In genomic region chrX:31266172-31267076, GRCh38 we compare ENCODE assay signal across 7 cellular contexts.
DNase-seq lines count a peak whose midpoint lies in the region; ATAC-seq and TF ChIP-seq lines count a peak whose summit lies in the region.

No MANE protein-coding gene starts in this region.

- H3K27ac ChIP-seq in HUES48 (ENCODE audit: low read depth, low read length) (peak overlapping the region; percentile 27), heart left ventricle (peak overlapping the region in 11 of 12 donors; percentile 34 to 81 (median 70))

- H3K9me3 ChIP-seq in HUES48 (ENCODE audit: control insufficient read depth, insufficient read depth, low read length) (no peaks in the 10 kb centered on the region), heart left ventricle (no peaks in the 10 kb centered on the region)

- peaks cover 16% of the 10 kb centered on the region for H3K27me3 Mint-ChIP-seq in activated T-helper 17 cell treated with anti-CD3 and anti-CD28 coated beads, Interleukin-2, amount 50 U/mL, for 72 hours

- H3K4me3 ChIP-seq in HUES48 (ENCODE audit: low read depth, low read length) (peak overlapping the region; percentile 74), heart left ventricle (peak overlapping the region; percentile 39 to 90 (median 69))

- TF ChIP-seq CTCF in GM12873 (IDR thresholded peaks at IDR 0.05; ENCODE audit: insufficient read depth, low read depth, low read length, missing control alignments): peak; percentile 14
- TF ChIP-seq CTCF in heart left ventricle (IDR thresholded peaks at IDR 0.05): no peak

- peak overlapping the region; percentile 68 for H3K9ac ChIP-seq in HUES48 (ENCODE audit: low read depth, low read length)

- TF ChIP-seq POLR2A in heart left ventricle (IDR thresholded peaks at IDR 0.05): peak in 1 of 2 donors; percentile 44

- H3K4me1 ChIP-seq in HUES48 (ENCODE audit: control insufficient read depth, insufficient read depth, low read length): peaks cover 15% of the 10 kb centered on the region
- H3K4me1 ChIP-seq in heart left ventricle: peaks cover 0 to 7% (median 0%) of the 10 kb centered on the region in 12 donors

- H3K36me3 ChIP-seq in HUES48 (ENCODE audit: control insufficient read depth, insufficient read depth, low read length): no peaks in the 10 kb centered on the region
- no peaks in the 10 kb centered on the region for H3K36me3 ChIP-seq in heart left ventricle

- H3K27ac Mint-ChIP-seq in activated T-helper 17 cell treated with anti-CD3 and anti-CD28 coated beads, Interleukin-2, amount 50 U/mL, for 72 hours: no peak overlapping the region

- DNase-seq in heart left ventricle: peak; percentile 50 to 78 (median 63)
- peak; percentile 16 to 94 (median 58) for DNase-seq in posterior cingulate gyrus
- no peak for DNase-seq in NCI-H2107 (lab: John Stamatoyannopoulos, UW)

- peak overlapping the region; percentile 57 for H3K4me3 Mint-ChIP-seq in activated T-helper 17 cell treated with anti-CD3 and anti-CD28 coated beads, Interleukin-2, amount 50 U/mL, for 72 hours

- intact Hi-C loops in heart left ventricle (cut with DNase I): loop anchor here in 3 of 10 donors (5.0 to 10.0 kb wide), 3 partner anchors 52 to 391 kb away; no protein-coding TSS in a partner anchor
- intact Hi-C loops in posterior cingulate gyrus (cut with DNase I): no loop called here

- H3K36me3 Mint-ChIP-seq in activated T-helper 17 cell treated with anti-CD3 and anti-CD28 coated beads, Interleukin-2, amount 50 U/mL, for 72 hours (ENCODE audit: low read depth): no peaks in the 10 kb centered on the region

- H3K9me3 Mint-ChIP-seq in activated T-helper 17 cell treated with anti-CD3 and anti-CD28 coated beads, Interleukin-2, amount 50 U/mL, for 72 hours: no peaks in the 10 kb centered on the region

- H3K27me3 ChIP-seq in HUES48 (ENCODE audit: control insufficient read depth, insufficient read depth, low read length) (peaks cover 16% of the 10 kb centered on the region; the same call in 1 of the 2 replicates), heart left ventricle (peaks cover 0 to 9% (median 0%) of the 10 kb centered on the region in 9 donors)

- no peaks in the 10 kb centered on the region for H3K4me1 Mint-ChIP-seq in activated T-helper 17 cell treated with anti-CD3 and anti-CD28 coated beads, Interleukin-2, amount 50 U/mL, for 72 hours

- WGBS in heart left ventricle, 4 donors: 0 to 35% (median 9%) methylated on average over 38 to 74 of the region's 74 CpGs

- ATAC-seq in GM21515 (IDR thresholded peaks at IDR 0.05; ENCODE audit: unreplicated experiment) (peak; percentile 85), heart left ventricle (peak; percentile 79 to 93 (median 91))
- peak; percentile 40 for ATAC-seq in activated T-helper 17 cell treated with anti-CD3 and anti-CD28 coated beads, Interleukin-2, amount 50 U/mL, for 72 hours (replicated peaks)

Comparison
In these comparisons a context has a peak if more than half of its experiments do, and no peak if none do; other contexts are left out.
1. ATAC-seq: peak in every context shown above with its lines; median percentile 91 in heart left ventricle; 85 in GM21515; 40 in activated T-helper 17 cell treated with anti-CD3 and anti-CD28 coated beads, Interleukin-2, amount 50 U/mL, for 72 hours.